ENCODE assay signal across 22 cellular contexts in the genomic region with DNA sequence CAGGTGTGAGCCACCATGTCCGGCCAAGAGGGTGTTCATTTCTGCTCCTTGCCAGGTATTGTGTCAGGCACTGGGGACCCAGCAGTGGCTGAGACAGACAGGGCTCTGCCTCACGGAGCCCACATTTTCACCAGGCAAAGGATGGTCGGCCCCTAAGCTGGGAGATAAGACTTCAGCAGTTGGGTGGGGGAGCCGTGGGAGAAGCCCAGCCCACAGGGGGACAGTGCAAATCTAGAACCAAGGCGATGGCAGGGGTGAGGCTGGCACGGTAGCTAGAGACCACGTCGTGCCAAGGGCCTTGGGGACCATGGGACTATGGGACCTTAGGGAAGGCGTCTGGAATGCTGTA. TPM values are rescaled to one million over a fixed set of nuclear protein-coding genes. Genes with fewer than 3 reads are reported as not detected.
DNase-seq lines count a peak whose midpoint lies in the region; ATAC-seq and TF ChIP-seq lines count a peak whose summit lies in the region.
"Had no signal": no experiment of that assay in that cellular context is flagged by ENCODE, and none has a peak within 500 bp of the region (broad histone marks: within the 10 kb centered on the region; RNA-seq: fewer than 3 reads in every experiment).

No MANE protein-coding gene starts in this region.

- peak; percentile 10 for DNase-seq in activated naive CD8-positive, alpha-beta T cell treated with anti-CD3 and anti-CD28 coated beads, Interleukin-2, amount 10 ng/mL, durations not matched to agents 7 days and 5 days
- DNase-seq in activated naive CD8-positive, alpha-beta T cell treated with anti-CD3 and anti-CD28 coated beads, Interleukin-2, amount 50 U/mL, for 24 hours: no peak
- DNase-seq in H7 (peak; percentile 24), mesenchymal stem cell (no peak), upper lobe of right lung (peak; percentile 47), GM10266 (ENCODE audit: extremely low spot score) (no peak)
- DNase-seq: activated CD4-positive, alpha-beta T cell treated with anti-CD3 and anti-CD28 coated beads, Interleukin-2, amount 10 ng/mL, durations not matched to agents 7 days and 5 days; anterior cingulate cortex; central memory CD4-positive, alpha-beta T cell; COR-L47; erythroblast; gastrocnemius medialis; kidney glomerular epithelial cell; NCI-H1105 treated with DMSO at 0.1 percent for 48 hours; SW 1271 had no signal

- no peak overlapping the region for H3K4ac ChIP-seq in mesenchymal stem cell (ENCODE audit: low read depth in 1 of 2, low read length in 2 of 2)

- no peak overlapping the region for H4K91ac ChIP-seq in mesenchymal stem cell (ENCODE audit: low read length)

- no peak overlapping the region for H3K14ac ChIP-seq in mesenchymal stem cell (ENCODE audit: low read length in 2 of 2)

- no peak overlapping the region for H2BK12ac ChIP-seq in mesenchymal stem cell (ENCODE audit: low read length in 2 of 2)

- ATAC-seq in activated naive CD8-positive, alpha-beta T cell treated with anti-CD3 and anti-CD28 coated beads, Interleukin-2, amount 10 ng/mL, durations not matched to agents 7 days and 5 days (ENCODE audit: low read depth): no peak
- no peak for ATAC-seq in activated naive CD8-positive, alpha-beta T cell treated with anti-CD3 and anti-CD28 coated beads, Interleukin-2, amount 50 U/mL, for 24 hours
- ATAC-seq in upper lobe of right lung (no peak), GM19397 (IDR thresholded peaks at IDR 0.05; ENCODE audit: unreplicated experiment) (no peak)
- ATAC-seq: gastrocnemius medialis, Right ventricle myocardium inferior had no signal

- H3K9me3 ChIP-seq in mesenchymal stem cell (ENCODE audit: control insufficient read depth, low read length) (no peaks in the 10 kb centered on the region), upper lobe of right lung (no peaks in the 10 kb centered on the region)
- H3K9me3 ChIP-seq: gastrocnemius medialis had no signal

- no peak overlapping the region for H3K4me3 ChIP-seq in H7 (ENCODE audit: insufficient read depth, low read depth, low read length)
- no peak overlapping the region for H3K4me3 ChIP-seq in mesenchymal stem cell (ENCODE audit: insufficient read depth in 1 of 2, low read depth in 1 of 2, low read length in 2 of 2)
- H3K4me3 ChIP-seq in upper lobe of right lung: no peak overlapping the region
- H3K4me3 ChIP-seq: gastrocnemius medialis, neural progenitor cell had no signal

- intact Hi-C loops in upper lobe of right lung (cut with DNase I): no loop called here

- no peaks in the 10 kb centered on the region for H3K27me3 ChIP-seq in H7 (ENCODE audit: control insufficient read depth, insufficient read depth, low read length)
- H3K27me3 ChIP-seq in mesenchymal stem cell (ENCODE audit: control insufficient read depth in 1 of 2, insufficient read depth in 1 of 2, low read length in 2 of 2): peaks cover 12 to 46% of the 10 kb centered on the region in 2 experiments
- no peaks in the 10 kb centered on the region for H3K27me3 ChIP-seq in upper lobe of right lung
- H3K27me3 ChIP-seq: neural progenitor cell had no signal

- H3K9ac ChIP-seq in mesenchymal stem cell (ENCODE audit: low read length): no peak overlapping the region
- H3K9ac ChIP-seq: neural progenitor cell had no signal

- H3K79me1 ChIP-seq in mesenchymal stem cell (replicated peaks; ENCODE audit: low read length, poor library complexity, severe bottlenecking): no peaks in the 10 kb centered on the region

- H2AK5ac ChIP-seq in mesenchymal stem cell (ENCODE audit: low read length, severe bottlenecking): no peak overlapping the region

- no peak overlapping the region for H2BK15ac ChIP-seq in mesenchymal stem cell (ENCODE audit: low read depth, poor library complexity, severe bottlenecking)

- H3K36me3 ChIP-seq in H7 (replicated peaks; ENCODE audit: control insufficient read depth, insufficient read depth, low read length) (peaks cover 24% of the 10 kb centered on the region), mesenchymal stem cell (ENCODE audit: control insufficient read depth in 1 of 2, insufficient read depth in 2 of 2, low read depth in 1 of 2, low read length in 2 of 2) (no peaks in the 10 kb centered on the region), upper lobe of right lung (peaks cover 6% of the 10 kb centered on the region)
- H3K36me3 ChIP-seq: gastrocnemius medialis had no signal

- peaks cover 11% of the 10 kb centered on the region for H3K36me3 Mint-ChIP-seq in activated naive CD8-positive, alpha-beta T cell treated with anti-CD3 and anti-CD28 coated beads, Interleukin-2, amount 10 ng/mL, durations not matched to agents 7 days and 5 days
- peaks cover 9% of the 10 kb centered on the region for H3K36me3 Mint-ChIP-seq in activated naive CD8-positive, alpha-beta T cell treated with anti-CD3 and anti-CD28 coated beads, Interleukin-2, amount 50 U/mL, for 24 hours (ENCODE audit: low read depth)

- H2AFZ ChIP-seq in mesenchymal stem cell (ENCODE audit: low read depth, low read length): no peak overlapping the region
- H2AFZ ChIP-seq: neural progenitor cell had no signal

- no peak overlapping the region for H2BK5ac ChIP-seq in mesenchymal stem cell (ENCODE audit: low read depth, low read length, poor library complexity, severe bottlenecking)

- no peaks in the 10 kb centered on the region for H3K27me3 Mint-ChIP-seq in activated naive CD8-positive, alpha-beta T cell treated with anti-CD3 and anti-CD28 coated beads, Interleukin-2, amount 10 ng/mL, durations not matched to agents 7 days and 5 days
- H3K27me3 Mint-ChIP-seq in activated naive CD8-positive, alpha-beta T cell treated with anti-CD3 and anti-CD28 coated beads, Interleukin-2, amount 50 U/mL, for 24 hours: no peaks in the 10 kb centered on the region
- H3K27me3 Mint-ChIP-seq: activated CD4-positive, alpha-beta T cell treated with anti-CD3 and anti-CD28 coated beads, Interleukin-2, amount 10 ng/mL, durations not matched to agents 7 days and 5 days had no signal

- H3K4me1 ChIP-seq in mesenchymal stem cell (ENCODE audit: control insufficient read depth, insufficient read depth, low read depth, low read length) (peaks cover 2% of the 10 kb centered on the region), upper lobe of right lung (no peaks in the 10 kb centered on the region)
- H3K4me1 ChIP-seq: neural progenitor cell had no signal

- H3K4me2 ChIP-seq in mesenchymal stem cell (ENCODE audit: low read length, poor library complexity, severe bottlenecking): no peak overlapping the region
- H3K4me2 ChIP-seq: neural progenitor cell had no signal

- no peak overlapping the region for H2BK120ac ChIP-seq in mesenchymal stem cell (ENCODE audit: low read depth, low read length)

- POLR2A ChIA-PET in activated naive CD8-positive, alpha-beta T cell treated with anti-CD3 and anti-CD28 coated beads, Interleukin-2, amount 10 ng/mL, durations not matched to agents 7 days and 5 days (lab: Charles Lee): no interaction called here

- H3K27ac ChIP-seq in mesenchymal stem cell (ENCODE audit: low read length, poor library complexity, severe bottlenecking) (no peak overlapping the region), upper lobe of right lung (no peak overlapping the region)
- H3K27ac ChIP-seq: gastrocnemius medialis, neural progenitor cell had no signal

- WGBS in mesenchymal stem cell: 81% methylated on average over 9 of the region's 9 CpGs

- no peak overlapping the region for H3K23ac ChIP-seq in mesenchymal stem cell (ENCODE audit: low read length in 2 of 2)

- no peak for TF ChIP-seq CTCF in upper lobe of right lung (IDR thresholded peaks at IDR 0.05)
- TF ChIP-seq CTCF in GM10266 (IDR thresholded peaks at IDR 0.05; ENCODE audit: control insufficient read depth, insufficient read depth, low read depth, missing control alignments): no peak

- H3K18ac ChIP-seq in mesenchymal stem cell (ENCODE audit: low read depth in 1 of 2, low read length in 2 of 2): no peak overlapping the region

- peaks cover 12% of the 10 kb centered on the region for H3K4me1 Mint-ChIP-seq in activated naive CD8-positive, alpha-beta T cell treated with anti-CD3 and anti-CD28 coated beads, Interleukin-2, amount 10 ng/mL, durations not matched to agents 7 days and 5 days
- H3K4me1 Mint-ChIP-seq in activated naive CD8-positive, alpha-beta T cell treated with anti-CD3 and anti-CD28 coated beads, Interleukin-2, amount 50 U/mL, for 24 hours: peaks cover 24% of the 10 kb centered on the region

- no peaks in the 10 kb centered on the region for H3K9me3 Mint-ChIP-seq in activated naive CD8-positive, alpha-beta T cell treated with anti-CD3 and anti-CD28 coated beads, Interleukin-2, amount 10 ng/mL, durations not matched to agents 7 days and 5 days
- H3K9me3 Mint-ChIP-seq in activated naive CD8-positive, alpha-beta T cell treated with anti-CD3 and anti-CD28 coated beads, Interleukin-2, amount 50 U/mL, for 24 hours: no peaks in the 10 kb centered on the region
- H3K9me3 Mint-ChIP-seq: activated CD4-positive, alpha-beta T cell treated with anti-CD3 and anti-CD28 coated beads, Interleukin-2, amount 10 ng/mL, durations not matched to agents 7 days and 5 days; neural progenitor cell had no signal

- no peak overlapping the region for H3K4me3 Mint-ChIP-seq in activated naive CD8-positive, alpha-beta T cell treated with anti-CD3 and anti-CD28 coated beads, Interleukin-2, amount 10 ng/mL, durations not matched to agents 7 days and 5 days
- no peak overlapping the region for H3K4me3 Mint-ChIP-seq in activated naive CD8-positive, alpha-beta T cell treated with anti-CD3 and anti-CD28 coated beads, Interleukin-2, amount 50 U/mL, for 24 hours
- H3K4me3 Mint-ChIP-seq: activated CD4-positive, alpha-beta T cell treated with anti-CD3 and anti-CD28 coated beads, Interleukin-2, amount 10 ng/mL, durations not matched to agents 7 days and 5 days had no signal

- peak overlapping the region; percentile 0 for H4K8ac ChIP-seq in mesenchymal stem cell (ENCODE audit: low read length)

- no peak overlapping the region for H3K27ac Mint-ChIP-seq in activated naive CD8-positive, alpha-beta T cell treated with anti-CD3 and anti-CD28 coated beads, Interleukin-2, amount 10 ng/mL, durations not matched to agents 7 days and 5 days
- H3K27ac Mint-ChIP-seq in activated naive CD8-positive, alpha-beta T cell treated with anti-CD3 and anti-CD28 coated beads, Interleukin-2, amount 50 U/mL, for 24 hours: no peak overlapping the region
- H3K27ac Mint-ChIP-seq: activated CD4-positive, alpha-beta T cell treated with anti-CD3 and anti-CD28 coated beads, Interleukin-2, amount 10 ng/mL, durations not matched to agents 7 days and 5 days; neural progenitor cell had no signal

RNA-seq across cellular contexts. Expression of a gene that starts 8.3 kb away (rescaled TPM):
- 10 to 100 TPM; 33.2 to 36.3 TPM for total RNA-seq in activated naive CD8-positive, alpha-beta T cell treated with anti-CD3 and anti-CD28 coated beads, Interleukin-2, amount 10 ng/mL, durations not matched to agents 7 days and 5 days
- total RNA-seq in H7 (2014; rRNA removed; shearing (Covaris generic)): 128 and 134 TPM in 2 replicates
- 0.52 TPM for polyA plus RNA-seq in mesenchymal stem cell (2013, experiment 1 of 2)
- polyA plus RNA-seq in mesenchymal stem cell (2013, experiment 2 of 2): 0.53 TPM
- 79.1 TPM for total RNA-seq in upper lobe of right lung

RNA-seq across cellular contexts. Expression of a gene that starts 11.7 kb away (rescaled TPM):
- total RNA-seq in activated naive CD8-positive, alpha-beta T cell treated with anti-CD3 and anti-CD28 coated beads, Interleukin-2, amount 10 ng/mL, durations not matched to agents 7 days and 5 days: 100 to 1,000 TPM; 149 to 159 TPM
- 79.3 and 91.7 TPM in 2 replicates for total RNA-seq in H7 (2014; rRNA removed; shearing (Covaris generic))
- 83.8 TPM for polyA plus RNA-seq in mesenchymal stem cell (2013, experiment 1 of 2)
- 83.3 TPM for polyA plus RNA-seq in mesenchymal stem cell (2013, experiment 2 of 2)
- 152 TPM for total RNA-seq in upper lobe of right lung

RNA-seq across cellular contexts. Expression of a gene that starts 25.2 kb away (rescaled TPM):
- 1 to 10 TPM; 1.0 to 1.1 TPM for total RNA-seq in activated naive CD8-positive, alpha-beta T cell treated with anti-CD3 and anti-CD28 coated beads, Interleukin-2, amount 10 ng/mL, durations not matched to agents 7 days and 5 days
- not detected in 2 replicates for total RNA-seq in H7 (2014; rRNA removed; shearing (Covaris generic))
- not detected for polyA plus RNA-seq in mesenchymal stem cell (2013, experiment 1 of 2)
- polyA plus RNA-seq in mesenchymal stem cell (2013, experiment 2 of 2): not detected
- total RNA-seq in upper lobe of right lung: 1.5 TPM
- total RNA-seq: gastrocnemius medialis, H1, LHCN-M2, Right ventricle myocardium inferior, temporal lobe had no signal

RNA-seq across cellular contexts. Expression of a gene that starts 28.5 kb away (rescaled TPM):
- total RNA-seq in activated naive CD8-positive, alpha-beta T cell treated with anti-CD3 and anti-CD28 coated beads, Interleukin-2, amount 10 ng/mL, durations not matched to agents 7 days and 5 days: not detected
- not detected in 2 replicates for total RNA-seq in H7 (2014; rRNA removed; shearing (Covaris generic))
- polyA plus RNA-seq in mesenchymal stem cell (2013, experiment 1 of 2): not detected
- not detected for polyA plus RNA-seq in mesenchymal stem cell (2013, experiment 2 of 2)
- total RNA-seq in upper lobe of right lung: not detected
- total RNA-seq: activated CD4-positive, alpha-beta T cell treated with anti-CD3 and anti-CD28 coated beads, Interleukin-2, amount 10 ng/mL, durations not matched to agents 7 days and 5 days; gastrocnemius medialis; H1; LHCN-M2; renal cortical epithelial cell; Right ventricle myocardium inferior; temporal lobe had no signal
- polyA plus RNA-seq: H1 had no signal

RNA-seq across cellular contexts. Expression of a gene that starts 34.9 kb away (rescaled TPM):
- total RNA-seq in activated naive CD8-positive, alpha-beta T cell treated with anti-CD3 and anti-CD28 coated beads, Interleukin-2, amount 10 ng/mL, durations not matched to agents 7 days and 5 days: under 1 TPM; 0.11 to 0.39 TPM
- total RNA-seq in H7 (2014; rRNA removed; shearing (Covaris generic)): 0.10 TPM in 1 of 2 replicates, not detected in the other
- polyA plus RNA-seq in mesenchymal stem cell (2013, experiment 1 of 2): not detected
- polyA plus RNA-seq in mesenchymal stem cell (2013, experiment 2 of 2): not detected
- total RNA-seq in upper lobe of right lung: not detected
- total RNA-seq: activated CD4-positive, alpha-beta T cell treated with anti-CD3 and anti-CD28 coated beads, Interleukin-2, amount 10 ng/mL, durations not matched to agents 7 days and 5 days; LHCN-M2; renal cortical epithelial cell; Right ventricle myocardium inferior had no signal

Comparison
In these comparisons a context has a peak if more than half of its experiments do, and no peak if none do; other contexts are left out.
1. DNase-seq: peak in activated naive CD8-positive, alpha-beta T cell treated with anti-CD3 and anti-CD28 coated beads, Interleukin-2, amount 10 ng/mL, durations not matched to agents 7 days and 5 days (single experiment), H7 (single experiment) and upper lobe of right lung (single experiment); none in activated naive CD8-positive, alpha-beta T cell treated with anti-CD3 and anti-CD28 coated beads, Interleukin-2, amount 50 U/mL, for 24 hours (single experiment), mesenchymal stem cell (single experiment) and GM10266 (single experiment).